8 cellular contexts compared by ENCODE assay signal in the genomic region with DNA sequence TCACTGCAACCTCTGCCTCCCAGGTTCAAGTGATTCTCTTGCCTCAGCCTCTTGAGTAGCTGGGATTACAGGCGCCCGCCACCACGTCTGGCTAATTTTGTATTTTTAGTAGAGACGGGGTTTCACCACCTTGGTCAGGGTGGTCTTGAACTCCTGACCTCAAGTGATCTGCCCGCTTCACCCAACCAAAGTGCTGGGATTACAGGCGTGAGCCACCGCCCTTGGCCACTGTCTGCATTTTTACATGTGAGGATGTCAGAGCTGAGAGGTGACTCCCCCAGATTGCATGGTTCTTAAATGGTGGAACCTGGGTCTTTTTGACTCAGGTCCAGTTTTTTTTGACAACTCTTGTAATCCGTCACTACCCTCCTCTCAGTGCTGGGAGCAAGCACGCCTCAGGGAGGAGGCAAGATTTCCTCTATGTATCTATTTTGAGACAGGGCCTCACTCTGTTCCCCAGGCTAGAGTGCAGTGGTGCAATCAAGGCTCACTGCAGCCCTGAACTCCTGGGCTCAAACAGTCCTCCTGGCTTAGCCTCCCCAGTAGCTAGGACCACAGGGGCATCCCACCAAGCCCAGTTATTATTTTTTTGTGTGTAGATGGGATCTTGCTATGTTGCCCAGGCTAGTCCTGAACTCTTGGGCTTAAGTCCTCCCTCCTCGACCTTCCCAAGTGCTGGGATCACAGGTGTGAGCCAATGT. TPM values are rescaled to one million over a fixed set of nuclear protein-coding genes. Genes with fewer than 3 reads are reported as not detected.
DNase-seq lines count a peak whose midpoint lies in the region; ATAC-seq and TF ChIP-seq lines count a peak whose summit lies in the region.

No MANE protein-coding gene starts in this region.

- peak overlapping the region; percentile 93 for H3K4me3 ChIP-seq in DOHH2 (ENCODE audit: low read length)
- H3K4me3 ChIP-seq in Panc1 (ENCODE audit: low read depth in 2 of 2, low read length in 2 of 2), result peak overlapping the region; percentile 86 to 98
- peak overlapping the region; percentile 81 for H3K4me3 ChIP-seq in rectal smooth muscle tissue (ENCODE audit: low read length)

- H3K9ac ChIP-seq in rectal smooth muscle tissue (ENCODE audit: low read length), result no peak overlapping the region

- peaks cover 12% of the 10 kb centered on the region for H3F3A ChIP-seq in DOHH2 (ENCODE audit: control insufficient read depth, insufficient read depth)

- POLR2A ChIA-PET in Panc1 (lab: Charles Lee), result no interaction called here

- DNase-seq in Panc1 (ENCODE audit: low read depth, low spot score) (no peak), epithelial cell of prostate (ENCODE audit: low read depth, low spot score) (no peak), NOMO-1 (lab: John Stamatoyannopoulos, UW; ENCODE audit: unreplicated experiment in 2 of 2) (no peak)

- no TSS peak for BruUV-seq in Panc1 (replicated peaks; lab: Mats Ljungman, UMichigan)

- in situ Hi-C loops in Panc1 (cut with HindIII; ENCODE audit: low pct_unique_long_range_greater_than_20kb, low sequenced_read_pairs), result no loop called here

- H3K4me2 ChIP-seq in DOHH2 (ENCODE audit: low read length), result peak overlapping the region; percentile 95

- H3K9me3 ChIP-seq in DOHH2 (ENCODE audit: control insufficient read depth, insufficient read depth, low read length), result no peaks in the 10 kb centered on the region
- H3K9me3 ChIP-seq in Panc1 (ENCODE audit: control insufficient read depth, insufficient read depth, low read depth, low read length), result no peaks in the 10 kb centered on the region

- CTCF ChIA-PET in Panc1 (lab: Charles Lee), result no interaction called here

- no peak for TF ChIP-seq CTCF in DOHH2 (IDR thresholded peaks at IDR 0.05; ENCODE audit: low read depth, low read length, poor library complexity, severe bottlenecking)
- no peak for TF ChIP-seq CTCF in Panc1 (IDR thresholded peaks at IDR 0.05)

- peaks cover 20% of the 10 kb centered on the region for H4K20me1 ChIP-seq in DOHH2 (ENCODE audit: control insufficient read depth, insufficient read depth, low read depth, low read length)

- no peak for ATAC-seq in Panc1
- ATAC-seq in HG03378 (IDR thresholded peaks at IDR 0.05; ENCODE audit: unreplicated experiment), result no peak
- ATAC-seq in HG03432 (IDR thresholded peaks at IDR 0.05; ENCODE audit: unreplicated experiment), result no peak
- no peak for ATAC-seq in GM19023 (IDR thresholded peaks at IDR 0.05; ENCODE audit: unreplicated experiment)

- intact Hi-C loops in Panc1 (cut with micrococcal nuclease; ENCODE audit: unreplicated experiment), result no loop called here

- H3K9me2 ChIP-seq in DOHH2 (replicated peaks; ENCODE audit: control insufficient read depth, low read length), result no peaks in the 10 kb centered on the region

- H3K79me2 ChIP-seq in DOHH2 (ENCODE audit: control insufficient read depth, low read length), result peaks cover 69% of the 10 kb centered on the region

- no peaks in the 10 kb centered on the region for H3K27me3 ChIP-seq in DOHH2 (ENCODE audit: control insufficient read depth, low read length)
- H3K27me3 ChIP-seq in Panc1 (ENCODE audit: control insufficient read depth, insufficient read depth, low read length), result no peaks in the 10 kb centered on the region
- no peaks in the 10 kb centered on the region for H3K27me3 ChIP-seq in rectal smooth muscle tissue (ENCODE audit: control insufficient read depth, insufficient read depth, low read length)

- H3K36me3 ChIP-seq in DOHH2 (ENCODE audit: control insufficient read depth, low read length) (peaks cover 85% of the 10 kb centered on the region), Panc1 (ENCODE audit: control insufficient read depth, insufficient read depth, low read length) (no peaks in the 10 kb centered on the region; the same call in none of the 2 replicates), rectal smooth muscle tissue (ENCODE audit: control insufficient read depth, insufficient read depth, low read length) (peaks cover 11% of the 10 kb centered on the region)

- peak overlapping the region; percentile 78 for H3K27ac ChIP-seq in DOHH2 (ENCODE audit: low read depth, low read length)
- peak overlapping the region; percentile 98 for H3K27ac ChIP-seq in Panc1 (ENCODE audit: low read length)
- H3K27ac ChIP-seq in epithelial cell of prostate, result peak overlapping the region; percentile 82
- peak overlapping the region; percentile 96 for H3K27ac ChIP-seq in rectal smooth muscle tissue (ENCODE audit: low read depth, low read length)

- H3K4me1 ChIP-seq in DOHH2 (ENCODE audit: control insufficient read depth, low read length), result peaks cover 49% of the 10 kb centered on the region
- H3K4me1 ChIP-seq in Panc1 (ENCODE audit: control insufficient read depth, insufficient read depth, low read length), result peaks cover 8% of the 10 kb centered on the region
- H3K4me1 ChIP-seq in rectal smooth muscle tissue (ENCODE audit: control insufficient read depth, insufficient read depth, low read length), result peaks cover 15% of the 10 kb centered on the region

RNA-seq across cellular contexts. Expression of a gene that starts 1.2 kb away (rescaled TPM):
- total RNA-seq in Panc1 (2021; ENCODE audit: unreplicated experiment), result 248 TPM
- polyA plus RNA-seq in Panc1 (2012; ENCODE audit: insufficient read length), result 234 TPM

RNA-seq across cellular contexts. Expression of a gene that starts 6.6 kb away (rescaled TPM):
- total RNA-seq in Panc1 (2021; ENCODE audit: unreplicated experiment), result 3.2 TPM
- polyA plus RNA-seq in Panc1 (2012; ENCODE audit: insufficient read length), result 1.3 TPM

RNA-seq across cellular contexts. Expression of a gene that starts 15.8 kb away (rescaled TPM):
- total RNA-seq in Panc1 (2021; ENCODE audit: unreplicated experiment), result 3.3 TPM
- polyA plus RNA-seq in Panc1 (2012; ENCODE audit: insufficient read length), result 6.2 TPM

RNA-seq across cellular contexts. Expression of a gene that starts 21.2 kb away (rescaled TPM):
- total RNA-seq in Panc1 (2021; ENCODE audit: unreplicated experiment), result 31.1 TPM
- 37.1 TPM for polyA plus RNA-seq in Panc1 (2012; ENCODE audit: insufficient read length)

RNA-seq across cellular contexts. Expression of a gene that starts 21.9 kb away (rescaled TPM):
- 10.4 TPM for total RNA-seq in Panc1 (2021; ENCODE audit: unreplicated experiment)
- polyA plus RNA-seq in Panc1 (2012; ENCODE audit: insufficient read length), result 25.9 TPM
